Comparison of ENCODE assay signal across 11 cellular contexts in genomic region chr14:60508707-60509437, GRCh38. TPM values are rescaled to one million over a fixed set of nuclear protein-coding genes. Genes with fewer than 3 reads are reported as not detected.
DNase-seq lines count a peak whose midpoint lies in the region; ATAC-seq and TF ChIP-seq lines count a peak whose summit lies in the region.
"Had no signal": no experiment of that assay in that cellular context is flagged by ENCODE, and none has a peak within 500 bp of the region (broad histone marks: within the 10 kb centered on the region; RNA-seq: fewer than 3 reads in every experiment).

Gene SIX6 (plus strand): TSS chr14:60509146. CDS start chr14:60509399, 253 bp downstream.

- CTCF ChIA-PET in activated CD8-positive, alpha-beta T cell treated with anti-CD3 and anti-CD28 coated beads for 36 hours (lab: Charles Lee): interaction anchor here (1.1 kb wide), 1 partner anchor 159 kb away, joined by 3 read pairs; no protein-coding TSS in a partner anchor
- CTCF ChIA-PET in MCF 10A (lab: Yijun Ruan, JAX): interaction anchor here (0.9 kb wide), 1 partner anchor 52 kb away, joined by 5 read pairs; no protein-coding TSS in a partner anchor

- no peaks in the 10 kb centered on the region for H3K36me3 Mint-ChIP-seq in activated CD8-positive, alpha-beta T cell treated with anti-CD3 and anti-CD28 coated beads for 36 hours (ENCODE audit: low read depth)
- H3K36me3 Mint-ChIP-seq in MCF 10A (ENCODE audit: insufficient read depth, unreplicated experiment): no peaks in the 10 kb centered on the region

- BruUV-seq in MCF 10A (replicated peaks; lab: Mats Ljungman, UMichigan): no TSS peak

- H4K8ac ChIP-seq in mesendoderm (ENCODE audit: low read depth, low read length): no peak within 1 kb of the TSS

- H3K9me3 ChIP-seq in HUES6 (ENCODE audit: control insufficient read depth, insufficient read depth, low read depth, low read length) (no peaks in the 10 kb centered on the region), MM.1S (replicated peaks; ENCODE audit: insufficient read depth, low read length) (no peaks in the 10 kb centered on the region)
- H3K9me3 ChIP-seq: SJSA1 had no signal

- H3K79me1 ChIP-seq in mesendoderm (ENCODE audit: low read length): no peaks in the 10 kb centered on the region

- 0 out of 2 replicates have a peak, but pooled peaks have one; percentile 8 for TF ChIP-seq CTCF in C4-2B (conservative IDR thresholded peaks at IDR 0.05)
- no peak for TF ChIP-seq CTCF in activated CD8-positive, alpha-beta T cell treated with anti-CD3 and anti-CD28 coated beads for 36 hours (IDR thresholded peaks at IDR 0.05)
- no peak for TF ChIP-seq CTCF in dorsolateral prefrontal cortex (IDR thresholded peaks at IDR 0.05 in 54 of 56, conservative IDR thresholded peaks at IDR 0.05 in 2 of 56; ENCODE audit: low read depth in 1 of 56, partially characterized antibody in 56 of 56)
- TF ChIP-seq CTCF in MM.1S (IDR thresholded peaks at IDR 0.05; ENCODE audit: low read length): no peak
- no peak for TF ChIP-seq CTCF in MCF 10A (IDR thresholded peaks at IDR 0.05; ENCODE audit: unreplicated experiment)

- H3K9ac ChIP-seq in HUES6 (ENCODE audit: low read length): no peak within 1 kb of the TSS
- H3K9ac ChIP-seq in mesendoderm (ENCODE audit: low read length): no peak within 1 kb of the TSS
- H3K9ac ChIP-seq in MM.1S (ENCODE audit: low read length): no peak within 1 kb of the TSS

- POLR2A ChIA-PET in activated CD8-positive, alpha-beta T cell treated with anti-CD3 and anti-CD28 coated beads for 36 hours (lab: Charles Lee): no interaction called here
- POLR2A ChIA-PET in MCF 10A (lab: Yijun Ruan, JAX): no interaction called here

- H3K4me3 ChIP-seq in HUES6 (ENCODE audit: low read depth, low read length): peak within 1 kb of the TSS; percentile 61
- no peak within 1 kb of the TSS for H3K4me3 ChIP-seq in mesendoderm (ENCODE audit: low read length)
- H3K4me3 ChIP-seq in dorsolateral prefrontal cortex: peak within 1 kb of the TSS in 24 of 59 donors; percentile 8 to 51 (median 20)
- no peak within 1 kb of the TSS for H3K4me3 ChIP-seq in MM.1S (ENCODE audit: low read length)
- H3K4me3 ChIP-seq: SJSA1 had no signal

- H3K79me2 ChIP-seq in mesendoderm (ENCODE audit: control insufficient read depth, insufficient read depth, low read length) (no peaks in the 10 kb centered on the region), MM.1S (ENCODE audit: low read length) (no peaks in the 10 kb centered on the region)

- no peak within 1 kb of the TSS for H3K18ac ChIP-seq in mesendoderm (ENCODE audit: low read length)

- H3K9me3 Mint-ChIP-seq in activated CD8-positive, alpha-beta T cell treated with anti-CD3 and anti-CD28 coated beads for 36 hours: no peaks in the 10 kb centered on the region
- H3K9me3 Mint-ChIP-seq in MCF 10A (ENCODE audit: unreplicated experiment): no peaks in the 10 kb centered on the region
- H3K9me3 Mint-ChIP-seq: dendritic cell treated with granulocyte-macrophage colony-stimulating factor and Interleukin-4, amounts not matched to agents 40 ng/mL and 50 ng/mL, for 4 days had no signal

- no peak within 1 kb of the TSS for H4K5ac ChIP-seq in mesendoderm (ENCODE audit: low read length)

- H3K27me3 ChIP-seq in HUES6 (ENCODE audit: control insufficient read depth, insufficient read depth, low read length): peaks cover 100% of the 10 kb centered on the region
- H3K27me3 ChIP-seq in mesendoderm (ENCODE audit: insufficient read depth, low read length, poor library complexity): peaks cover 78% of the 10 kb centered on the region
- peaks cover 52 to 100% (median 99%) of the 10 kb centered on the region in 45 donors for H3K27me3 ChIP-seq in dorsolateral prefrontal cortex
- no peaks in the 10 kb centered on the region for H3K27me3 ChIP-seq in MM.1S (replicated peaks; ENCODE audit: insufficient read depth, low read length)

- intact Hi-C loops in activated CD8-positive, alpha-beta T cell treated with anti-CD3 and anti-CD28 coated beads for 36 hours (cut with micrococcal nuclease): no loop called here
- intact Hi-C loops in dorsolateral prefrontal cortex (cut with DNase I): no loop called here
- intact Hi-C loops in MCF 10A (cut with micrococcal nuclease): no loop called here

- H2BK120ac ChIP-seq in mesendoderm (ENCODE audit: low read depth, low read length): no peak within 1 kb of the TSS

- no peaks in the 10 kb centered on the region for H3K9me2 ChIP-seq in MM.1S (replicated peaks; ENCODE audit: insufficient read depth, low read length)

- no peak within 1 kb of the TSS for H3K56ac ChIP-seq in mesendoderm (ENCODE audit: low read length)

- peak within 1 kb of the TSS; percentile 11 for H3K4me3 Mint-ChIP-seq in activated CD8-positive, alpha-beta T cell treated with anti-CD3 and anti-CD28 coated beads for 36 hours
- H3K4me3 Mint-ChIP-seq in MCF 10A (ENCODE audit: unreplicated experiment): no peak within 1 kb of the TSS
- H3K4me3 Mint-ChIP-seq: dendritic cell treated with granulocyte-macrophage colony-stimulating factor and Interleukin-4, amounts not matched to agents 40 ng/mL and 50 ng/mL, for 4 days had no signal

- H3K27ac ChIP-seq in C4-2B (no peak within 1 kb of the TSS), HUES6 (ENCODE audit: low read depth, low read length) (no peak within 1 kb of the TSS), mesendoderm (ENCODE audit: low read depth, low read length) (no peak within 1 kb of the TSS), dorsolateral prefrontal cortex (no peak within 1 kb of the TSS), MM.1S (ENCODE audit: low read length) (no peak within 1 kb of the TSS)
- H3K27ac ChIP-seq: SJSA1 had no signal

- H3K27ac Mint-ChIP-seq in activated CD8-positive, alpha-beta T cell treated with anti-CD3 and anti-CD28 coated beads for 36 hours: no peak within 1 kb of the TSS
- no peak within 1 kb of the TSS for H3K27ac Mint-ChIP-seq in MCF 10A (ENCODE audit: low read depth, unreplicated experiment)
- H3K27ac Mint-ChIP-seq: dendritic cell treated with granulocyte-macrophage colony-stimulating factor and Interleukin-4, amounts not matched to agents 40 ng/mL and 50 ng/mL, for 4 days had no signal

- peak; percentile 49 for ATAC-seq in activated CD8-positive, alpha-beta T cell treated with anti-CD3 and anti-CD28 coated beads for 36 hours

- peaks cover 75% of the 10 kb centered on the region for H3K27me3 Mint-ChIP-seq in activated CD8-positive, alpha-beta T cell treated with anti-CD3 and anti-CD28 coated beads for 36 hours
- peaks cover 67% of the 10 kb centered on the region for H3K27me3 Mint-ChIP-seq in MCF 10A (ENCODE audit: insufficient read depth, unreplicated experiment)

- peak within 1 kb of the TSS; percentile 52 for H3K23ac ChIP-seq in mesendoderm (ENCODE audit: low read length)

- no peaks in the 10 kb centered on the region for H4K20me1 ChIP-seq in MM.1S (ENCODE audit: insufficient read depth, low read length)

- peak; percentile 46 for DNase-seq in activated CD8-positive, alpha-beta T cell treated with anti-CD3 and anti-CD28 coated beads for 36 hours
- DNase-seq in mesendoderm: peak; percentile 88
- no peak for DNase-seq in dorsolateral prefrontal cortex
- DNase-seq in MM.1S: no peak
- no peak for DNase-seq in MCF 10A (ENCODE audit: unreplicated experiment)
- no peak for DNase-seq in activated gamma-delta T cell treated with Interleukin-2 at 50 U/mL for 16 hours

- no CpG with 5 or more reads among the region's 55 CpGs for WGBS in mesendoderm (ENCODE audit: extremely low coverage, insufficient coverage, low lambda C conversion rate)

- H3K4me1 Mint-ChIP-seq in activated CD8-positive, alpha-beta T cell treated with anti-CD3 and anti-CD28 coated beads for 36 hours (ENCODE audit: low read depth): peaks cover 21% of the 10 kb centered on the region
- H3K4me1 Mint-ChIP-seq in MCF 10A (ENCODE audit: insufficient read depth, unreplicated experiment): no peaks in the 10 kb centered on the region

- no peak within 1 kb of the TSS for H2BK15ac ChIP-seq in mesendoderm (replicated peaks; ENCODE audit: low read depth)

- H3K4me1 ChIP-seq in HUES6 (ENCODE audit: control insufficient read depth, insufficient read depth, low read length): peaks cover 39% of the 10 kb centered on the region
- H3K4me1 ChIP-seq in mesendoderm (ENCODE audit: control insufficient read depth, low read depth, low read length): peaks cover 3% of the 10 kb centered on the region
- no peaks in the 10 kb centered on the region for H3K4me1 ChIP-seq in MM.1S (ENCODE audit: low read length)
- H3K4me1 ChIP-seq: SJSA1 had no signal

- no peak within 1 kb of the TSS for H2AK5ac ChIP-seq in mesendoderm (ENCODE audit: low read length)

- H3K4me2 ChIP-seq in mesendoderm (ENCODE audit: low read length) (peak within 1 kb of the TSS; percentile 66), MM.1S (ENCODE audit: low read depth, low read length) (no peak within 1 kb of the TSS)

- H3K36me3 ChIP-seq in HUES6 (ENCODE audit: control insufficient read depth, insufficient read depth, low read length) (no peaks in the 10 kb centered on the region), mesendoderm (ENCODE audit: control insufficient read depth, insufficient read depth, low read length) (no peaks in the 10 kb centered on the region), MM.1S (replicated peaks; ENCODE audit: insufficient read depth, low read length) (no peaks in the 10 kb centered on the region)
- H3K36me3 ChIP-seq: SJSA1 had no signal

- H3F3A ChIP-seq in MM.1S (ENCODE audit: insufficient read depth, low read length): no peaks in the 10 kb centered on the region

- no peak within 1 kb of the TSS for H2BK5ac ChIP-seq in mesendoderm (ENCODE audit: low read length)

- no peak within 1 kb of the TSS for H3K4ac ChIP-seq in mesendoderm (ENCODE audit: low read depth, low read length)

- H2AFZ ChIP-seq in MM.1S (ENCODE audit: low read length): no peak within 1 kb of the TSS

RNA-seq across cellular contexts. Expression of gene SIX6, which starts in this region (rescaled TPM):
- total RNA-seq in activated CD8-positive, alpha-beta T cell treated with anti-CD3 and anti-CD28 coated beads for 36 hours: not detected
- polyA plus RNA-seq in mesendoderm (2013, experiment 1 of 2): not detected
- polyA plus RNA-seq in mesendoderm (2013, experiment 2 of 2): 0.03 TPM
- total RNA-seq in dorsolateral prefrontal cortex (under 1 TPM in 1 of 120 experiments, not detected in 119; 0.27 TPM), MCF 10A (2022) (not detected in 2 replicates)
- total RNA-seq: SJSA1, urinary bladder had no signal
- polyA plus RNA-seq: urinary bladder had no signal

Comparison
In these comparisons a context has a peak if more than half of its experiments do, and no peak if none do; other contexts are left out.
1. Peak in DNase-seq and ATAC-seq in activated CD8-positive, alpha-beta T cell treated with anti-CD3 and anti-CD28 coated beads for 36 hours; RNA of the gene not detected or under 1 TPM.